Comparison of ENCODE assay signal across 8 cellular contexts in the genomic region with DNA sequence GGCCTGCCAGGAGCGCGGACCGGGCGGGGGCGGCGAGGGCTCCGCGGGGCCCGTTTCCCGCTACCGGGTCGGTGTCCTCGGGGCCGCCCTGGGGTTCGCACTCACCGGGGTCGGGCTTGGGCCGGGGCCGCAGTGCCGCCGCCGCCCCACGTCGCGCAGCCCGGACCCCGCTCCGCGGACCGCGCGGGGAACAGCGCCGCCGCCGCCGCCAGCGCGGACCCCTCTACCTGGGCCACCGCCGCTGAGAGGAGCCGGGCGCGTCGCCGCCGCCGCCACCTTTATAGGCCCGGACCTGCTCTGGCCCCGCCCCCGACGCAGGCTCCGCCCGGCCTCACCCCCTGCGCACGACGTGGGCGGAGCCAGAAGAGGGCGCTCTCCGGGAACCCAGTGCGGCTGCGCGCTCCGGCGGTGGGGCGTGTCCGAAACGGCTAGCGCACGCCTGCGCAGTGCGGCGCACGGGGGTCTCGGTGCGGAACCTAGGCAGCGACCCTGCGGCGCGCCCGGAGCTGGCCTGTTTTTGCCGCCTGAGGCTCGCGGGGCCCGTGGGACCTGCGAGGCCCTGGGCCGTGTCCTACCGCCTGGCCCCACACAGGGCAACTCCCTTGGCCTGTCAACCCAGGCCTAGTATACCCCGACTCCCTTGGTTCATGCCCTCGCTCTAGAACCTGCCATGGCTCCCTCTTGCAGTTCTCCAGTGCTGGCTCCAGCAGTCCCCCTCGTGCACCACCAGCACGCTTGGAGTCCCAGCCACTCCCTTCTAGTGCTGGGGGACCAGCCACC. TPM values are rescaled to one million over a fixed set of nuclear protein-coding genes. Genes with fewer than 3 reads are reported as not detected.
DNase-seq lines count a peak whose midpoint lies in the region; ATAC-seq, FAIRE-seq and TF ChIP-seq lines count a peak whose summit lies in the region.

Gene MKNK2, minus strand, starts transcription at position 254 of the 780 bp plus-strand sequence. CDS start 393 bp downstream, outside the sequence.

- FAIRE-seq in A549 (lab: Jason Lieb, UNC) = no peak

- peak within 1 kb of the TSS; percentile 97 for H3K27ac Mint-ChIP-seq in activated B cell treated with CpG ODN at 0.5 μM for 24 hours

- ATAC-seq in A549 = peak; percentile 51 to 69
- peak; percentile 30 for ATAC-seq in GM18519 (IDR thresholded peaks at IDR 0.05; ENCODE audit: low FRiP score, unreplicated experiment)
- ATAC-seq in HG03060 (IDR thresholded peaks at IDR 0.05; ENCODE audit: low read depth, unreplicated experiment) = peak; percentile 26
- ATAC-seq in activated B cell treated with CpG ODN at 0.5 μM for 24 hours (ENCODE audit: low read depth) = peak; percentile 61

- TF ChIP-seq EP300 in A549 (IDR thresholded peaks at IDR 0.05) = no peak

- H3K36me3 Mint-ChIP-seq in activated B cell treated with CpG ODN at 0.5 μM for 24 hours (ENCODE audit: low read depth) = peaks cover 38% of the 10 kb centered on the region

- H3K4me3 ChIP-seq in A549 (peak within 1 kb of the TSS; percentile 99), cardiac fibroblast (replicated peaks in 1 of 2; ENCODE audit: low read depth in 2 of 2, low read length in 2 of 2) (peak within 1 kb of the TSS; percentile 96)

- POLR2A ChIA-PET in A549 (lab: Yijun Ruan, JAX) = interaction anchor here (0.6 to 1.1 kb wide), 2 partner anchors 9 to 19 kb away, joined by 3 to 12 read pairs; no protein-coding TSS in a partner anchor
- POLR2A ChIA-PET in activated B cell treated with CpG ODN at 0.5 μM for 24 hours (lab: Charles Lee) = interaction anchor here (0.5 to 59.1 kb wide), 27 partner anchors 11 to 578 kb away, joined by 3 to 2723 read pairs (median 5); partner anchors contain the start of genes ADAT3, AP3D1, BTBD2 and IZUMO4

- intact Hi-C loops in activated B cell treated with CpG ODN at 0.5 μM for 24 hours (cut with micrococcal nuclease) = loop anchor here (1.0 to 5.0 kb wide), 7 partner anchors 9 to 189 kb away; partner anchors contain the start of genes AP3D1, CSNK1G2, IZUMO4 and KLF16

- peak; percentile 23; the same call in 2 of the 3 replicates for TF ChIP-seq CTCF in A549 (IDR thresholded peaks at IDR 0.05)
- TF ChIP-seq CTCF in activated B cell treated with CpG ODN at 0.5 μM for 24 hours (IDR thresholded peaks at IDR 0.05) = no peak
- TF ChIP-seq CTCF in cardiac fibroblast (IDR thresholded peaks at IDR 0.05; ENCODE audit: low read depth, low read length) = peak; percentile 19

- peak; percentile 98 for TF ChIP-seq POLR2A in A549 (IDR thresholded peaks at IDR 0.05; ENCODE audit: low read length)

- no peaks in the 10 kb centered on the region for H3K9me3 Mint-ChIP-seq in activated B cell treated with CpG ODN at 0.5 μM for 24 hours

- WGBS in A549 (ENCODE audit: missing lambda C conversion rate) = no CpG with 5 or more reads among the region's 92 CpGs

- CTCF ChIA-PET in A549 (lab: Yijun Ruan, JAX) (interaction anchor here (1.1 to 3.3 kb wide), 6 partner anchors 8 to 121 kb away, joined by 3 to 9 read pairs (median 4); no protein-coding TSS in a partner anchor), activated B cell treated with CpG ODN at 0.5 μM for 24 hours (lab: Charles Lee) (interaction anchor here (0.6 to 1.9 kb wide), 7 partner anchors 10 to 186 kb away, joined by 3 to 25 read pairs (median 6); partner anchors contain the start of gene MOB3A)

- TF ChIP-seq RAD21 in A549 (conservative IDR thresholded peaks at IDR 0.05 in 1 of 2, IDR thresholded peaks at IDR 0.05 in 1 of 2) = no peak

- peaks cover 61% of the 10 kb centered on the region for H3K4me1 ChIP-seq in A549

- peak within 1 kb of the TSS; percentile 95 to 100 for H3K27ac ChIP-seq in A549

- peaks cover 77% of the 10 kb centered on the region for H3K4me1 Mint-ChIP-seq in activated B cell treated with CpG ODN at 0.5 μM for 24 hours

- peak within 1 kb of the TSS; percentile 85 for H3K4me2 ChIP-seq in A549

- H3K9me3 ChIP-seq in A549 = no peaks in the 10 kb centered on the region

- peak; percentile 41 to 79 for DNase-seq in A549 (ENCODE audit: low read depth in 1 of 2, low spot score in 1 of 2)
- peak; percentile 83 for DNase-seq in NCI-H2171 (lab: John Stamatoyannopoulos, UW)
- peak; percentile 99 for DNase-seq in activated B cell treated with CpG ODN at 0.5 μM for 24 hours
- DNase-seq in cardiac fibroblast (ENCODE audit: low read depth in 2 of 2) = peak; percentile 87 to 93
- DNase-seq in iris pigment epithelial cell (ENCODE audit: low read depth) = peak; percentile 73
- DNase-seq in stimulated activated CD4-positive, alpha-beta T cell treated with anti-CD3 and anti-CD28 coated beads, Interleukin-12 subunit alpha, Interleukin-12 subunit beta, amount 100 ng/mL, for 4 hours = peak; percentile 98

- no peaks in the 10 kb centered on the region for H3K27me3 Mint-ChIP-seq in activated B cell treated with CpG ODN at 0.5 μM for 24 hours

- H3K4me3 Mint-ChIP-seq in activated B cell treated with CpG ODN at 0.5 μM for 24 hours = peak within 1 kb of the TSS; percentile 93

TF ChIP-seq in A549, 52 proteins besides CTCF, POLR2A, EP300 and RAD21:
- 0 out of 2 replicates have a peak, but pooled peaks have one; percentile 43 for TF ChIP-seq CHD4 (IDR thresholded peaks at IDR 0.05; ENCODE audit: borderline replicate concordance)
- no peak for TF ChIP-seq RNF2 (IDR thresholded peaks at IDR 0.05; ENCODE audit: borderline replicate concordance, low read depth)
- TF ChIP-seq ZFP36 (IDR thresholded peaks at IDR 0.05; ENCODE audit: borderline replicate concordance, partially characterized antibody) = peak; percentile 95
- TF ChIP-seq FOXS1 (CRISPR knock-in tag; IDR thresholded peaks at IDR 0.05) = no peak
- TF ChIP-seq PBX3 (IDR thresholded peaks at IDR 0.05) = peak; percentile 61; the same call in 1 of the 2 replicates
- 0 out of 2 replicates have a peak, but pooled peaks have one; percentile 20 for TF ChIP-seq GATA3 (IDR thresholded peaks at IDR 0.05; ENCODE audit: borderline replicate concordance)
- TF ChIP-seq SMC3 (IDR thresholded peaks at IDR 0.05) = peak; percentile 26; the same call in 1 of the 3 replicates
- TF ChIP-seq KDM1A (IDR thresholded peaks at IDR 0.05; ENCODE audit: low read depth) = peak; percentile 93
- TF ChIP-seq, protein P1, sequence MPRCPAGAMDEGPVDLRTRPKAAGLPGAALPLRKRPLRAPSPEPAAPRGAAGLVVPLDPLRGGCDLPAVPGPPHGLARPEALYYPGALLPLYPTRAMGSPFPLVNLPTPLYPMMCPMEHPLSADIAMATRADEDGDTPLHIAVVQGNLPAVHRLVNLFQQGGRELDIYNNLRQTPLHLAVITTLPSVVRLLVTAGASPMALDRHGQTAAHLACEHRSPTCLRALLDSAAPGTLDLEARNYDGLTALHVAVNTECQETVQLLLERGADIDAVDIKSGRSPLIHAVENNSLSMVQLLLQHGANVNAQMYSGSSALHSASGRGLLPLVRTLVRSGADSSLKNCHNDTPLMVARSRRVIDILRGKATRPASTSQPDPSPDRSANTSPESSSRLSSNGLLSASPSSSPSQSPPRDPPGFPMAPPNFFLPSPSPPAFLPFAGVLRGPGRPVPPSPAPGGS (IDR thresholded peaks at IDR 0.05) = peak; percentile 98
- TF ChIP-seq JUN (IDR thresholded peaks at IDR 0.05) = peak; percentile 93 to 98
- 0 out of 2 replicates have a peak, but pooled peaks have one; percentile 54 for TF ChIP-seq RCOR1 (IDR thresholded peaks at IDR 0.05; ENCODE audit: low read depth, low read length)
TF ChIP-seq in A549: peak in this region for 9.

RNA-seq across cellular contexts. Expression of gene MKNK2, which starts in this region (rescaled TPM):
- 56.7 and 58.4 TPM in 2 replicates for polyA plus RNA-seq in A549 (2011; rRNA removed)
- 63.4 and 81.9 TPM in 2 replicates for polyA plus RNA-seq in A549 (2012; cell fraction: cytosol; rRNA removed)
- polyA plus RNA-seq in A549 (2012; cell fraction: nucleus; rRNA removed) = 83.4 and 134 TPM in 2 replicates
- polyA plus RNA-seq in A549 (2017; fragmentation: RNase III; extraction: RNeasy Plus Mini Kit Qiagen cat#74134 plus additional on column Dnase treatment) = 38.8 to 55.4 TPM (median 48.3 TPM) in 3 replicates
- polyA minus RNA-seq in A549 (2011; rRNA and poly(A)+ RNA removed) = 63.9 and 84.8 TPM in 2 replicates
- 1,134 and 1,197 TPM in 2 replicates for total RNA-seq in activated B cell treated with CpG ODN at 0.5 μM for 24 hours

Comparison
In these comparisons a context has a peak if more than half of its experiments do, and no peak if none do; other contexts are left out.
1. Peak in every context shown above with its lines: DNase-seq, ATAC-seq, H3K4me3 ChIP-seq and H3K27ac ChIP-seq.